Comparison of ENCODE assay signal across 2 cellular contexts in the genomic region with DNA sequence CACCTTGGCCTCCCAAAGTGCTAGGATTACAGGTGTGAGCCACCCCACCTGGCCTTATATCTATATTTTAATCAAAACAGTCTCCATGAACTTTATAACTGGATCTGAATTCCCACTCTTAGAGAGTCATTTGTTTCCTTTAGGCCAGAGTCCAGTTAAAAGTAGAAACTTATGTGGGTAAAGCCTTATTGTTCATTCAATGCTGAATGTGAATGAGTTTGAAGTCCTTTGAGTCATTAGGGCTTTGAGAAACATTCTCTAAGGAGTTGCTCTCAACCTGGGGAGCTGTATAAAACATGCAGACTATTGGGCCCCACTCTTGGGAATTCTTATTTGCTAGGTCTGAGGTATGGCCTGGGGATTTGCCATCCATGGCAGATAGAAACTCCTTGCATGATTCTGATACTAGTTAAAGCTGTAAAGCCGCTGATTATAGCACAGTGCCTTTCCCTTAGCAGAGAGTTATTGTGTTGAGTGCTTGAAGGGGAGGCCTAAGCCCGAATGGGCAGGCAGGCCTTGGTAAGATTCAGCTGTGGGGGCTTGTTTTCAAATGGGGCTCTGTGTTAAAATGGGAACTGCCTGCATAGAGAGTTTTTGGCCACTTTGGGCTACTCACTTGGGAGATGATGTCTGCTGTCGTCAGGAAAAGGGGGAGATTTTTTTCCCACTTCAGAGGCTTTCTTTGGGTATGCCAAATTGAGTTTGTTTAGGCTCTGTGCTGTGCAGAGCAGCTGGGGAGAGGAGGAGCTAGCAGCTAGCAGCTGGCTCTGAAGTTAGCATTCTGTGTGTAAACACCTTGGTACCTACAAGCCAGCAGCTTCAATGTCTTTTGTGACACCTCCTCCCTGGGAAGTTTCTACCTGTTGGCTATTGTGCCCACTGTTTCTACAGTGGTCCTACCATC.
TF ChIP-seq lines count a peak whose summit lies in the region.

No MANE protein-coding gene starts in this region.

TF ChIP-seq in GM23338, 12 proteins besides CTCF, POLR2A, EP300 and RAD21 (continued from another document):
- TF ChIP-seq NANOG (IDR thresholded peaks at IDR 0.05; ENCODE audit: borderline replicate concordance) (no peak), POLR2AphosphoS5 (IDR thresholded peaks at IDR 0.05; ENCODE audit: low read depth) (no peak), STAT1 (IDR thresholded peaks at IDR 0.05; ENCODE audit: unreplicated experiment) (no peak), ZNF331 (CRISPR knock-in tag; IDR thresholded peaks at IDR 0.05; ENCODE audit: low read depth) (no peak), JUNB (IDR thresholded peaks at IDR 0.05; ENCODE audit: unreplicated experiment) (no peak), ZNF114 (CRISPR knock-in tag; IDR thresholded peaks at IDR 0.05) (no peak), EZH2 (IDR thresholded peaks at IDR 0.05; ENCODE audit: low read depth, unreplicated experiment) (no peak)
- TF ChIP-seq, protein P1, sequence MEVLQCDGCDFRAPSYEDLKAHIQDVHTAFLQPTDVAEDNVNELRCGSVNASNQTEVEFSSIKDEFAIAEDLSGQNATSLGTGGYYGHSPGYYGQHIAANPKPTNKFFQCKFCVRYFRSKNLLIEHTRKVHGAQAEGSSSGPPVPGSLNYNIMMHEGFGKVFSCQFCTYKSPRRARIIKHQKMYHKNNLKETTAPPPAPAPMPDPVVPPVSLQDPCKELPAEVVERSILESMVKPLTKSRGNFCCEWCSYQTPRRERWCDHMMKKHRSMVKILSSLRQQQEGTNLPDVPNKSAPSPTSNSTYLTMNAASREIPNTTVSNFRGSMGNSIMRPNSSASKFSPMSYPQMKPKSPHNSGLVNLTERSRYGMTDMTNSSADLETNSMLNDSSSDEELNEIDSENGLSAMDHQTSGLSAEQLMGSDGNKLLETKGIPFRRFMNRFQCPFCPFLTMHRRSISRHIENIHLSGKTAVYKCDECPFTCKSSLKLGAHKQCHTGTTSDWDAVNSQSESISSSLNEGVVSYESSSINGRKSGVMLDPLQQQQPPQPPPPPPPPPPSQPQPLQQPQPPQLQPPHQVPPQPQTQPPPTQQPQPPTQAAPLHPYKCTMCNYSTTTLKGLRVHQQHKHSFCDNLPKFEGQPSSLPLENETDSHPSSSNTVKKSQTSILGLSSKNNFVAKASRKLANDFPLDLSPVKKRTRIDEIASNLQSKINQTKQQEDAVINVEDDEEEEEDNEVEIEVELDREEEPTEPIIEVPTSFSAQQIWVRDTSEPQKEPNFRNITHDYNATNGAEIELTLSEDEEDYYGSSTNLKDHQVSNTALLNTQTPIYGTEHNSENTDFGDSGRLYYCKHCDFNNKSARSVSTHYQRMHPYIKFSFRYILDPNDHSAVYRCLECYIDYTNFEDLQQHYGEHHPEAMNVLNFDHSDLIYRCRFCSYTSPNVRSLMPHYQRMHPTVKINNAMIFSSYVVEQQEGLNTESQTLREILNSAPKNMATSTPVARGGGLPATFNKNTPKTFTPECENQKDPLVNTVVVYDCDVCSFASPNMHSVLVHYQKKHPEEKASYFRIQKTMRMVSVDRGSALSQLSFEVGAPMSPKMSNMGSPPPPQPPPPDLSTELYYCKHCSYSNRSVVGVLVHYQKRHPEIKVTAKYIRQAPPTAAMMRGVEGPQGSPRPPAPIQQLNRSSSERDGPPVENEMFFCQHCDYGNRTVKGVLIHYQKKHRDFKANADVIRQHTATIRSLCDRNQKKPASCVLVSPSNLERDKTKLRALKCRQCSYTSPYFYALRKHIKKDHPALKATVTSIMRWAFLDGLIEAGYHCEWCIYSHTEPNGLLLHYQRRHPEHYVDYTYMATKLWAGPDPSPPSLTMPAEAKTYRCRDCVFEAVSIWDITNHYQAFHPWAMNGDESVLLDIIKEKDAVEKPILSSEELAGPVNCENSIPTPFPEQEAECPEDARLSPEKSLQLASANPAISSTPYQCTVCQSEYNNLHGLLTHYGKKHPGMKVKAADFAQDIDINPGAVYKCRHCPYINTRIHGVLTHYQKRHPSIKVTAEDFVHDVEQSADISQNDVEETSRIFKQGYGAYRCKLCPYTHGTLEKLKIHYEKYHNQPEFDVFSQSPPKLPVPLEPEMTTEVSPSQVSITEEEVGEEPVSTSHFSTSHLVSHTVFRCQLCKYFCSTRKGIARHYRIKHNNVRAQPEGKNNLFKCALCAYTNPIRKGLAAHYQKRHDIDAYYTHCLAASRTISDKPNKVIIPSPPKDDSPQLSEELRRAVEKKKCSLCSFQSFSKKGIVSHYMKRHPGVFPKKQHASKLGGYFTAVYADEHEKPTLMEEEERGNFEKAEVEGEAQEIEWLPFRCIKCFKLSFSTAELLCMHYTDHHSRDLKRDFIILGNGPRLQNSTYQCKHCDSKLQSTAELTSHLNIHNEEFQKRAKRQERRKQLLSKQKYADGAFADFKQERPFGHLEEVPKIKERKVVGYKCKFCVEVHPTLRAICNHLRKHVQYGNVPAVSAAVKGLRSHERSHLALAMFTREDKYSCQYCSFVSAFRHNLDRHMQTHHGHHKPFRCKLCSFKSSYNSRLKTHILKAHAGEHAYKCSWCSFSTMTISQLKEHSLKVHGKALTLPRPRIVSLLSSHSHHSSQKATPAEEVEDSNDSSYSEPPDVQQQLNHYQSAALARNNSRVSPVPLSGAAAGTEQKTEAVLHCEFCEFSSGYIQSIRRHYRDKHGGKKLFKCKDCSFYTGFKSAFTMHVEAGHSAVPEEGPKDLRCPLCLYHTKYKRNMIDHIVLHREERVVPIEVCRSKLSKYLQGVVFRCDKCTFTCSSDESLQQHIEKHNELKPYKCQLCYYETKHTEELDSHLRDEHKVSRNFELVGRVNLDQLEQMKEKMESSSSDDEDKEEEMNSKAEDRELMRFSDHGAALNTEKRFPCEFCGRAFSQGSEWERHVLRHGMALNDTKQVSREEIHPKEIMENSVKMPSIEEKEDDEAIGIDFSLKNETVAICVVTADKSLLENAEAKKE (CRISPR knock-in tag; IDR thresholded peaks at IDR 0.05): no peak
- TF ChIP-seq, protein P2, sequence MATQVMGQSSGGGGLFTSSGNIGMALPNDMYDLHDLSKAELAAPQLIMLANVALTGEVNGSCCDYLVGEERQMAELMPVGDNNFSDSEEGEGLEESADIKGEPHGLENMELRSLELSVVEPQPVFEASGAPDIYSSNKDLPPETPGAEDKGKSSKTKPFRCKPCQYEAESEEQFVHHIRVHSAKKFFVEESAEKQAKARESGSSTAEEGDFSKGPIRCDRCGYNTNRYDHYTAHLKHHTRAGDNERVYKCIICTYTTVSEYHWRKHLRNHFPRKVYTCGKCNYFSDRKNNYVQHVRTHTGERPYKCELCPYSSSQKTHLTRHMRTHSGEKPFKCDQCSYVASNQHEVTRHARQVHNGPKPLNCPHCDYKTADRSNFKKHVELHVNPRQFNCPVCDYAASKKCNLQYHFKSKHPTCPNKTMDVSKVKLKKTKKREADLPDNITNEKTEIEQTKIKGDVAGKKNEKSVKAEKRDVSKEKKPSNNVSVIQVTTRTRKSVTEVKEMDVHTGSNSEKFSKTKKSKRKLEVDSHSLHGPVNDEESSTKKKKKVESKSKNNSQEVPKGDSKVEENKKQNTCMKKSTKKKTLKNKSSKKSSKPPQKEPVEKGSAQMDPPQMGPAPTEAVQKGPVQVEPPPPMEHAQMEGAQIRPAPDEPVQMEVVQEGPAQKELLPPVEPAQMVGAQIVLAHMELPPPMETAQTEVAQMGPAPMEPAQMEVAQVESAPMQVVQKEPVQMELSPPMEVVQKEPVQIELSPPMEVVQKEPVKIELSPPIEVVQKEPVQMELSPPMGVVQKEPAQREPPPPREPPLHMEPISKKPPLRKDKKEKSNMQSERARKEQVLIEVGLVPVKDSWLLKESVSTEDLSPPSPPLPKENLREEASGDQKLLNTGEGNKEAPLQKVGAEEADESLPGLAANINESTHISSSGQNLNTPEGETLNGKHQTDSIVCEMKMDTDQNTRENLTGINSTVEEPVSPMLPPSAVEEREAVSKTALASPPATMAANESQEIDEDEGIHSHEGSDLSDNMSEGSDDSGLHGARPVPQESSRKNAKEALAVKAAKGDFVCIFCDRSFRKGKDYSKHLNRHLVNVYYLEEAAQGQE (IDR thresholded peaks at IDR 0.05; ENCODE audit: unreplicated experiment): no peak
TF ChIP-seq in GM23338: peak in this region for 0.

TF ChIP-seq in HEK293T, 16 proteins besides CTCF, POLR2A, EP300 and RAD21 (continued from another document):
- TF ChIP-seq, protein P3, sequence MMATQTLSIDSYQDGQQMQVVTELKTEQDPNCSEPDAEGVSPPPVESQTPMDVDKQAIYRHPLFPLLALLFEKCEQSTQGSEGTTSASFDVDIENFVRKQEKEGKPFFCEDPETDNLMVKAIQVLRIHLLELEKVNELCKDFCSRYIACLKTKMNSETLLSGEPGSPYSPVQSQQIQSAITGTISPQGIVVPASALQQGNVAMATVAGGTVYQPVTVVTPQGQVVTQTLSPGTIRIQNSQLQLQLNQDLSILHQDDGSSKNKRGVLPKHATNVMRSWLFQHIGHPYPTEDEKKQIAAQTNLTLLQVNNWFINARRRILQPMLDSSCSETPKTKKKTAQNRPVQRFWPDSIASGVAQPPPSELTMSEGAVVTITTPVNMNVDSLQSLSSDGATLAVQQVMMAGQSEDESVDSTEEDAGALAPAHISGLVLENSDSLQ (IDR thresholded peaks at IDR 0.05): no peak
- no peak for TF ChIP-seq NFRKB (IDR thresholded peaks at IDR 0.05)
TF ChIP-seq in HEK293T: peak in this region for 0.
